In the genomic region with DNA sequence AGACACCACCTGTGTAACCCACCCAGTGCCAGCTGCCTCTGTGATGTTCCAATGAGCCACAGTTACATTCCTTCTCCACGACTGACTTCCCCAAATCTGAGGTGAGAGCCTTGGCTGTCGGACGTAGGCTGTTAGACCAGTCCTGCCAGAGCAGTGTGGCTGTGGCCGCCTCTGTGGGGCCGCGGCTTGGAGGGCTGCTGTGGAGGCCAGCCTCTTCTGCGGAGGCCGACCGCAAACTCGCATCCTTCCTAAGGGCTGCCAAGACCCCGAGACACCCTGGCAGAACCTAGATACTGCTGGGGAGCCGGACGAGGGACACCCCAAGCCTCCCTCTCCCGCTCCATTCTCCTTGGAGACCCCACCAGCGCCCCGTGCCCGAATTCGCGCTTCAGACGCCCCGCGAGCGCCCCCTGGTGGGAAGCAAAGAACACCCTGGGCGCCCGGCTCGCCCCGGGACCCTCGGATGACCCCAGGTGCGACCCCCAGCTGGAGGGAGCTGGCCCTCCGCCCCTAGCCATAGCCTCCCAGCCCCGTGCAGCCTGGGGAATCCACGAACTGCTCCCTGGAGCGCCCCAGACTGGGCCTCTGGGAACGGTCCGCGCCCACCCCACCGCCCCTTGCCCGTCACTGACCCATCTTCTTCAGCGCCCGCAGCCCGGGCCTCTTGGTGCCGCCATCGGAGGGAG, we compare ENCODE assay signal across 1 cellular context.
TF ChIP-seq lines count a peak whose summit lies in the region.

No MANE protein-coding gene starts in this region.

TF ChIP-seq in IMR-90, 13 proteins besides CTCF, POLR2A, EP300 and RAD21:
- TF ChIP-seq SMC3 (IDR thresholded peaks at IDR 0.05; ENCODE audit: low read depth, low read length) (no peak), RCOR1 (IDR thresholded peaks at IDR 0.05; ENCODE audit: insufficient replicate concordance, low read length) (no peak), CHD1 (IDR thresholded peaks at IDR 0.05; ENCODE audit: low read depth, low read length) (no peak), RFX5 (IDR thresholded peaks at IDR 0.05; ENCODE audit: low read depth, low read length) (no peak), FOS (IDR thresholded peaks at IDR 0.05; ENCODE audit: low read depth, low read length) (no peak), NFE2L2 (IDR thresholded peaks at IDR 0.05; ENCODE audit: low read depth, low read length) (no peak), CEBPB (IDR thresholded peaks at IDR 0.05; ENCODE audit: low read depth, low read length) (no peak), MAFK (IDR thresholded peaks at IDR 0.05; ENCODE audit: low read depth, low read length) (no peak), MAZ (IDR thresholded peaks at IDR 0.05; ENCODE audit: borderline replicate concordance, low read depth, low read length) (no peak), BHLHE40 (IDR thresholded peaks at IDR 0.05; ENCODE audit: low read depth, low read length) (no peak), MXI1 (IDR thresholded peaks at IDR 0.05; ENCODE audit: borderline replicate concordance, low read depth, low read length) (no peak)
- TF ChIP-seq, protein P1, sequence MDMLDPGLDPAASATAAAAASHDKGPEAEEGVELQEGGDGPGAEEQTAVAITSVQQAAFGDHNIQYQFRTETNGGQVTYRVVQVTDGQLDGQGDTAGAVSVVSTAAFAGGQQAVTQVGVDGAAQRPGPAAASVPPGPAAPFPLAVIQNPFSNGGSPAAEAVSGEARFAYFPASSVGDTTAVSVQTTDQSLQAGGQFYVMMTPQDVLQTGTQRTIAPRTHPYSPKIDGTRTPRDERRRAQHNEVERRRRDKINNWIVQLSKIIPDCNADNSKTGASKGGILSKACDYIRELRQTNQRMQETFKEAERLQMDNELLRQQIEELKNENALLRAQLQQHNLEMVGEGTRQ (IDR thresholded peaks at IDR 0.05; ENCODE audit: low read depth, low read length): no peak
- TF ChIP-seq, protein P2, sequence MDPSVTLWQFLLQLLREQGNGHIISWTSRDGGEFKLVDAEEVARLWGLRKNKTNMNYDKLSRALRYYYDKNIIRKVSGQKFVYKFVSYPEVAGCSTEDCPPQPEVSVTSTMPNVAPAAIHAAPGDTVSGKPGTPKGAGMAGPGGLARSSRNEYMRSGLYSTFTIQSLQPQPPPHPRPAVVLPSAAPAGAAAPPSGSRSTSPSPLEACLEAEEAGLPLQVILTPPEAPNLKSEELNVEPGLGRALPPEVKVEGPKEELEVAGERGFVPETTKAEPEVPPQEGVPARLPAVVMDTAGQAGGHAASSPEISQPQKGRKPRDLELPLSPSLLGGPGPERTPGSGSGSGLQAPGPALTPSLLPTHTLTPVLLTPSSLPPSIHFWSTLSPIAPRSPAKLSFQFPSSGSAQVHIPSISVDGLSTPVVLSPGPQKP (IDR thresholded peaks at IDR 0.05; ENCODE audit: borderline replicate concordance, low read depth, low read length): no peak
